Comparison of ENCODE assay signal across 13 cellular contexts in the genomic region with DNA sequence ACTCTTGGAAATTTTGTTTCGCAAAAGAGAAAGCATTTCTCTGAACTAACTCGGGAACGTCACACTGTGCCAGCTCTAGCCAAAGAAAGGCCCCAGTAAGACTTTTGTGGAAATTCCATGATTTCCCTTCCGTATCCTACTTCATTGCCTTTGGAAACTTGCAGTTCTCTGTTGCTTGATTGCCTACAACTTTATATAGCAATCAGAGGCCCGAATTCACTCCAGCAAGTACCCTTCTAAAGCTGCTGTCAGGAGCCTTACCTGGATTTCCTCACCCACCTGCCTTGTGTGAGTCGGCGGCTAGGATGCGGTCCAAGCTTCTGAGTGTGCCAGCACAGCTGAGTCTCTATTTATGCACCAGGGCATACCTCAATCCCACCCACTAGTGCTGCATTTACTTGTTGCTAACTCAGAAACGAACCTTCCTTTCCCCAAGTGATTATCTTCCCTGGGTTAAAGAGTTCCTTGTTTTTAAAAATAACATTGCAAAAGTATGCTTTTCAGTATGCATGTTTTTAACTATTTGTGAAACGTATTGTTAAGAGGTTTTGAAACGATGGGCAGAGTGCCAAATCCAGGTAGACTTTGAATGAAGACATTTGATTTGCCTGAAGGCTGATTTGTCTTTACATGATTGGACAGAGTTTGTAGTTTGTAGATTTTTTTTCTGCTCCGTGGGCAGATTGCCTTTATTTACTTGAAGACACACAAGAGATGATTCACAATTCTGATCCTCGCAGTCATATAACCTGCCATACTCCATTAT. TPM values are rescaled to one million over a fixed set of nuclear protein-coding genes. Genes with fewer than 3 reads are reported as not detected.
A peak's percentile ranks its signal among the peaks of the same experiment; 100 is the strongest.
DNase-seq lines count a peak whose midpoint lies in the region; ATAC-seq and TF ChIP-seq lines count a peak whose summit lies in the region.
"Had no signal": no experiment of that assay in that cellular context is flagged by ENCODE, and none has a peak within 500 bp of the region (broad histone marks: within the 10 kb centered on the region; RNA-seq: fewer than 3 reads in every experiment).

A gene (minus strand): TSS at position 326 of the 766 bp plus-strand sequence. CDS start 3,203 bp downstream, outside the sequence.

- no peak within 1 kb of the TSS for H3K27ac Mint-ChIP-seq in WTC11

- H3K4me3 Mint-ChIP-seq in WTC11, result no peak within 1 kb of the TSS

- TF ChIP-seq CTCF in WTC11 (IDR thresholded peaks at IDR 0.05) (no peak), lower leg skin (IDR thresholded peaks at IDR 0.05) (no peak)

- no peaks in the 10 kb centered on the region for H3K9me3 Mint-ChIP-seq in WTC11

- CTCF ChIA-PET in WTC11 (lab: Charles Lee), result no interaction called here

- no peaks in the 10 kb centered on the region for H3K27me3 Mint-ChIP-seq in WTC11 (ENCODE audit: low read depth)

- POLR2A ChIA-PET in WTC11 (lab: Charles Lee), result no interaction called here

- ATAC-seq in WTC11, result peak; percentile 28; the same call in 1 of the 2 replicates
- ATAC-seq in GM19023 (IDR thresholded peaks at IDR 0.05; ENCODE audit: unreplicated experiment), result no peak
- ATAC-seq in GM21360 (IDR thresholded peaks at IDR 0.05; ENCODE audit: unreplicated experiment), result no peak
- ATAC-seq: stimulated activated naive CD8-positive, alpha-beta T cell treated with anti-CD3 and anti-CD28 coated beads, Interleukin-15, Interleukin-2, amounts not matched to agents 100 U/mL and 50 U/mL, for 24 hours had no signal

- intact Hi-C loops in lower leg skin (cut with DNase I; ENCODE audit: low total_unique reads), result loop anchor here (5.0 kb wide), 1 partner anchor 112 kb away; no protein-coding TSS in a partner anchor

- no peak for TF ChIP-seq POLR2A in lower leg skin (IDR thresholded peaks at IDR 0.05)

- H3K36me3 Mint-ChIP-seq in WTC11, result no peaks in the 10 kb centered on the region

- WGBS in lower leg skin, 2 donors, result 47 to 49% methylated on average over 13 of the region's 13 CpGs

- peaks cover 18% of the 10 kb centered on the region for H3K4me1 Mint-ChIP-seq in WTC11

- DNase-seq in NCI-H748 (lab: John Stamatoyannopoulos, UW; ENCODE audit: unreplicated experiment) (peak; percentile 29), NCI-H748 treated with DMSO at 0.1 percent for 48 hours (lab: John Stamatoyannopoulos, UW) (no peak), WTC11 (ENCODE audit: low spot score) (no peak), lower leg skin (ENCODE audit: low spot score in 2 of 2) (peak; percentile 63 to 87), ureter (ENCODE audit: low spot score) (peak; percentile 72), NCI-H1436 (lab: John Stamatoyannopoulos, UW) (no peak)
- DNase-seq: activated CD4-positive, alpha-beta T cell treated with anti-CD3 and anti-CD28 coated beads for 4 hours; activated gamma-delta T cell; central memory CD4-positive, alpha-beta T cell; NCI-H1930; stimulated activated naive CD8-positive, alpha-beta T cell treated with anti-CD3 and anti-CD28 coated beads, Interleukin-15, Interleukin-2, amounts not matched to agents 100 U/mL and 50 U/mL, for 24 hours had no signal

- no peak within 1 kb of the TSS for H3K4me3 ChIP-seq in lower leg skin (ENCODE audit: low read depth, poor library complexity, severe bottlenecking)

TF ChIP-seq in WTC11, 78 proteins besides CTCF, POLR2A, EP300 and RAD21:
- TF ChIP-seq TP53 (CRISPR knock-in tag; IDR thresholded peaks at IDR 0.05) (no peak), ZNF416 (CRISPR knock-in tag; IDR thresholded peaks at IDR 0.05) (no peak), ZNF219 (CRISPR knock-in tag; IDR thresholded peaks at IDR 0.05; ENCODE audit: borderline replicate concordance) (no peak), ZBTB21 (CRISPR knock-in tag; IDR thresholded peaks at IDR 0.05; ENCODE audit: borderline replicate concordance) (no peak), JAZF1 (CRISPR knock-in tag; IDR thresholded peaks at IDR 0.05) (no peak), NR3C1 (CRISPR knock-in tag; conservative IDR thresholded peaks at IDR 0.05; ENCODE audit: low read depth) (no peak), CBFB (CRISPR knock-in tag; IDR thresholded peaks at IDR 0.05; ENCODE audit: low read depth) (no peak), GRHL2 (CRISPR knock-in tag; IDR thresholded peaks at IDR 0.05; ENCODE audit: insufficient replicate concordance, severe bottlenecking) (no peak), JUN (CRISPR knock-in tag; IDR thresholded peaks at IDR 0.05) (no peak), ZNF396 (CRISPR knock-in tag; IDR thresholded peaks at IDR 0.05; ENCODE audit: borderline replicate concordance) (no peak), ZNF423 (CRISPR knock-in tag; IDR thresholded peaks at IDR 0.05) (no peak), RELA (CRISPR knock-in tag; IDR thresholded peaks at IDR 0.05; ENCODE audit: borderline replicate concordance) (no peak)
- TF ChIP-seq, protein P1, sequence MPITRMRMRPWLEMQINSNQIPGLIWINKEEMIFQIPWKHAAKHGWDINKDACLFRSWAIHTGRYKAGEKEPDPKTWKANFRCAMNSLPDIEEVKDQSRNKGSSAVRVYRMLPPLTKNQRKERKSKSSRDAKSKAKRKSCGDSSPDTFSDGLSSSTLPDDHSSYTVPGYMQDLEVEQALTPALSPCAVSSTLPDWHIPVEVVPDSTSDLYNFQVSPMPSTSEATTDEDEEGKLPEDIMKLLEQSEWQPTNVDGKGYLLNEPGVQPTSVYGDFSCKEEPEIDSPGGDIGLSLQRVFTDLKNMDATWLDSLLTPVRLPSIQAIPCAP (CRISPR knock-in tag; IDR thresholded peaks at IDR 0.05), result no peak
- TF ChIP-seq, protein P2, sequence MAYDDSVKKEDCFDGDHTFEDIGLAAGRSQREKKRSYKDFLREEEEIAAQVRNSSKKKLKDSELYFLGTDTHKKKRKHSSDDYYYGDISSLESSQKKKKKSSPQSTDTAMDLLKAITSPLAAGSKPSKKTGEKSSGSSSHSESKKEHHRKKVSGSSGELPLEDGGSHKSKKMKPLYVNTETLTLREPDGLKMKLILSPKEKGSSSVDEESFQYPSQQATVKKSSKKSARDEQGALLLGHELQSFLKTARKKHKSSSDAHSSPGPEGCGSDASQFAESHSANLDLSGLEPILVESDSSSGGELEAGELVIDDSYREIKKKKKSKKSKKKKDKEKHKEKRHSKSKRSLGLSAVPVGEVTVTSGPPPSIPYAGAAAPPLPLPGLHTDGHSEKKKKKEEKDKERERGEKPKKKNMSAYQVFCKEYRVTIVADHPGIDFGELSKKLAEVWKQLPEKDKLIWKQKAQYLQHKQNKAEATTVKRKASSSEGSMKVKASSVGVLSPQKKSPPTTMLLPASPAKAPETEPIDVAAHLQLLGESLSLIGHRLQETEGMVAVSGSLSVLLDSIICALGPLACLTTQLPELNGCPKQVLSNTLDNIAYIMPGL (CRISPR knock-in tag; IDR thresholded peaks at IDR 0.05), result no peak
- TF ChIP-seq, protein P3, sequence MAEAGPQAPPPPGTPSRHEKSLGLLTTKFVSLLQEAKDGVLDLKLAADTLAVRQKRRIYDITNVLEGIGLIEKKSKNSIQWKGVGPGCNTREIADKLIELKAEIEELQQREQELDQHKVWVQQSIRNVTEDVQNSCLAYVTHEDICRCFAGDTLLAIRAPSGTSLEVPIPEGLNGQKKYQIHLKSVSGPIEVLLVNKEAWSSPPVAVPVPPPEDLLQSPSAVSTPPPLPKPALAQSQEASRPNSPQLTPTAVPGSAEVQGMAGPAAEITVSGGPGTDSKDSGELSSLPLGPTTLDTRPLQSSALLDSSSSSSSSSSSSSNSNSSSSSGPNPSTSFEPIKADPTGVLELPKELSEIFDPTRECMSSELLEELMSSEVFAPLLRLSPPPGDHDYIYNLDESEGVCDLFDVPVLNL (CRISPR knock-in tag; IDR thresholded peaks at IDR 0.05; ENCODE audit: borderline replicate concordance, low read depth), result no peak

RNA-seq across cellular contexts. Expression of the gene that starts here (rescaled TPM):
- total RNA-seq in WTC11 (2021) (0.32 to 1.6 TPM (median 1.4 TPM) in 3 replicates), lower leg skin (10 to 100 TPM in 2 of 4 donors, 1 to 10 TPM in 1, under 1 TPM in 1; 0.80 to 12.6 (median 6.9) TPM), ureter (216 TPM)

Comparison
In these comparisons a context has a peak if more than half of its experiments do, and no peak if none do; other contexts are left out.
1. RNA of the gene that starts here (total RNA-seq): 216 TPM in ureter (single experiment); 0.80 to 12.6 TPM in lower leg skin and 0.32 to 1.6 TPM in WTC11; every median in the first group is over 10 times any median in the second.
2. DNase-seq: peak in NCI-H748 (single experiment), lower leg skin (2 of 2) and ureter (single experiment); none in NCI-H748 treated with DMSO at 0.1 percent for 48 hours (single experiment), WTC11 (single experiment) and NCI-H1436 (single experiment).